Comparison of ENCODE assay signal across 8 cellular contexts in genomic region chr11:46120711-46121327, GRCh38. TPM values are rescaled to one million over a fixed set of nuclear protein-coding genes. Genes with fewer than 3 reads are reported as not detected.
DNase-seq lines count a peak whose midpoint lies in the region; ATAC-seq and TF ChIP-seq lines count a peak whose summit lies in the region.

No MANE protein-coding gene starts in this region.

- H3K27me3 ChIP-seq in neural progenitor cell: no peaks in the 10 kb centered on the region

- H3K9me3 Mint-ChIP-seq in neural progenitor cell: no peaks in the 10 kb centered on the region

- peaks cover 6% of the 10 kb centered on the region for H3K27me3 Mint-ChIP-seq in neural progenitor cell (ENCODE audit: insufficient read depth, low read depth)

- H3K79me2 ChIP-seq in neural progenitor cell (ENCODE audit: low read depth): peaks cover 59% of the 10 kb centered on the region

- H3K9me3 ChIP-seq in neural progenitor cell (ENCODE audit: low read depth): no peaks in the 10 kb centered on the region

- H2AFZ ChIP-seq in neural progenitor cell (replicated peaks): peak overlapping the region; percentile 3

- DNase-seq in EL: peak; percentile 81
- peak; percentile 75 for DNase-seq in NCI-H526 treated with DMSO at 0.1 percent for 48 hours (lab: John Stamatoyannopoulos, UW)
- peak; percentile 2 for DNase-seq in activated CD8-positive, alpha-beta memory T cell treated with anti-CD3 and anti-CD28 coated beads, Interleukin-2, amount 50 U/mL, for 24 hours (ENCODE audit: extremely low read depth)
- DNase-seq in fibroblast of villous mesenchyme (ENCODE audit: low read depth): peak; percentile 82
- peak; percentile 82 for DNase-seq in neural progenitor cell (ENCODE audit: low spot score)
- DNase-seq in activated gamma-delta T cell treated with Interleukin-2 at 50 U/mL for 16 hours: no peak

- peaks cover 31% of the 10 kb centered on the region for H3K4me1 Mint-ChIP-seq in neural progenitor cell

- peak overlapping the region; percentile 70 for H3K4me3 ChIP-seq in fibroblast of villous mesenchyme (ENCODE audit: low read depth, low read length)
- H3K4me3 ChIP-seq in neural progenitor cell: peak overlapping the region; percentile 85

- H3K36me3 ChIP-seq in neural progenitor cell: no peaks in the 10 kb centered on the region

- H3K36me3 Mint-ChIP-seq in neural progenitor cell: no peaks in the 10 kb centered on the region

- peak overlapping the region; percentile 96 for H3K4me3 Mint-ChIP-seq in neural progenitor cell

- peaks cover 36% of the 10 kb centered on the region for H3F3A ChIP-seq in neural progenitor cell (ENCODE audit: low read depth)

- no peak overlapping the region for H3K9ac ChIP-seq in neural progenitor cell

- ATAC-seq in HG03039 (IDR thresholded peaks at IDR 0.05; ENCODE audit: unreplicated experiment) (peak; percentile 7), GM18502 (IDR thresholded peaks at IDR 0.05; ENCODE audit: poor library complexity, unreplicated experiment) (no peak)

- peaks cover 17% of the 10 kb centered on the region for H3K4me1 ChIP-seq in neural progenitor cell

- H3K27ac ChIP-seq in neural progenitor cell: peak overlapping the region; percentile 86

- H3K4me2 ChIP-seq in neural progenitor cell: peak overlapping the region; percentile 88

- TF ChIP-seq CTCF in fibroblast of villous mesenchyme (IDR thresholded peaks at IDR 0.05; ENCODE audit: insufficient read depth, low read depth, low read length) (no peak), neural progenitor cell (IDR thresholded peaks at IDR 0.05) (no peak)

- H4K20me1 ChIP-seq in neural progenitor cell (ENCODE audit: low read depth): peaks cover 33% of the 10 kb centered on the region

- H3K27ac Mint-ChIP-seq in neural progenitor cell: peak overlapping the region; percentile 95

RNA-seq across cellular contexts. Expression of gene PHF21A, which starts 0.4 kb away (rescaled TPM):
- total RNA-seq in fibroblast of villous mesenchyme: 12.9 and 15.5 TPM in 2 replicates
- total RNA-seq in neural progenitor cell (ENCODE audit: low replicate concordance): 33.9 and 49.6 TPM in 2 replicates
